Comparison of ENCODE assay signal across 8 cellular contexts in genomic region chr6:63573899-63574553, GRCh38. TPM values are rescaled to one million over a fixed set of nuclear protein-coding genes. Genes with fewer than 3 reads are reported as not detected.
DNase-seq lines count a peak whose midpoint lies in the region; ATAC-seq and TF ChIP-seq lines count a peak whose summit lies in the region.

No MANE protein-coding gene starts in this region.

- peak overlapping the region; percentile 62 for H3K27ac ChIP-seq in DOHH2 (ENCODE audit: low read depth, low read length)
- peak overlapping the region; percentile 95 to 100 for H3K27ac ChIP-seq in ovary

- peak; percentile 82 for DNase-seq in NCI-H748 (lab: John Stamatoyannopoulos, UW; ENCODE audit: unreplicated experiment)
- peak; percentile 29 for DNase-seq in activated T-cell treated with anti-CD3 and anti-CD28 coated beads for 4 hours
- DNase-seq in fibroblast of the aortic adventitia (ENCODE audit: low read depth), result peak; percentile 77
- peak in 1 of 5 donors; percentile 36 for DNase-seq in ovary
- no peak for DNase-seq in GM19240 (ENCODE audit: insufficient read length, low spot score)

- no peak for TF ChIP-seq EP300 in ovary (IDR thresholded peaks at IDR 0.05)

- peaks cover 60% of the 10 kb centered on the region for H3K79me2 ChIP-seq in DOHH2 (ENCODE audit: control insufficient read depth, low read length)

- H3K4me1 ChIP-seq in DOHH2 (ENCODE audit: control insufficient read depth, low read length) (peaks cover 25% of the 10 kb centered on the region), ovary (ENCODE audit: insufficient read depth) (no peaks in the 10 kb centered on the region)

- WGBS in ovary, 3 donors, result 12 to 17% (median 13%) methylated on average over 10 of the region's 10 CpGs

- H3K4me3 ChIP-seq in DOHH2 (ENCODE audit: low read length) (peak overlapping the region; percentile 76), fibroblast of the aortic adventitia (ENCODE audit: low read depth, low read length) (peak overlapping the region; percentile 86), ovary (peak overlapping the region; percentile 96)

- H3K4me2 ChIP-seq in DOHH2 (ENCODE audit: low read length), result peak overlapping the region; percentile 76

- peaks cover 62% of the 10 kb centered on the region for H3K36me3 ChIP-seq in DOHH2 (ENCODE audit: control insufficient read depth, low read length)
- no peaks in the 10 kb centered on the region for H3K36me3 ChIP-seq in ovary

- peaks cover 17% of the 10 kb centered on the region; the same call in 1 of the 2 replicates for H4K20me1 ChIP-seq in DOHH2 (ENCODE audit: control insufficient read depth, insufficient read depth, low read depth, low read length)

- no peak for TF ChIP-seq POLR2A in ovary (IDR thresholded peaks at IDR 0.05)

- ATAC-seq in HG02763 (IDR thresholded peaks at IDR 0.05; ENCODE audit: unreplicated experiment) (peak; percentile 16), HG03280 (IDR thresholded peaks at IDR 0.05; ENCODE audit: unreplicated experiment) (no peak)

- H3K27me3 ChIP-seq in DOHH2 (ENCODE audit: control insufficient read depth, low read length) (no peaks in the 10 kb centered on the region), ovary (no peaks in the 10 kb centered on the region)

- intact Hi-C loops in ovary (cut with DNase I), result loop anchor here in 1 of 4 donors (2.0 to 10.0 kb wide), 2 partner anchors 61 to 65 kb away; partner anchors contain the start of gene PHF3

- H3K9me3 ChIP-seq in DOHH2 (ENCODE audit: control insufficient read depth, insufficient read depth, low read length), result no peaks in the 10 kb centered on the region
- H3K9me3 ChIP-seq in ovary, result no peaks in the 10 kb centered on the region

- TF ChIP-seq CTCF in DOHH2 (IDR thresholded peaks at IDR 0.05; ENCODE audit: low read depth, low read length, poor library complexity, severe bottlenecking) (peak; percentile 87), fibroblast of the aortic adventitia (IDR thresholded peaks at IDR 0.05; ENCODE audit: insufficient read depth, low read length) (peak; percentile 67), ovary (IDR thresholded peaks at IDR 0.05) (peak in 1 of 3 donors; percentile 20)

- H3F3A ChIP-seq in DOHH2 (ENCODE audit: control insufficient read depth, insufficient read depth), result 0 out of 2 replicates have a peak, but pooled peaks cover 4% of the 10 kb centered on the region

- H3K9me2 ChIP-seq in DOHH2 (replicated peaks; ENCODE audit: control insufficient read depth, low read length), result no peaks in the 10 kb centered on the region

RNA-seq across cellular contexts. Expression of gene PTP4A1, which starts 1.7 kb away (rescaled TPM):
- 9.6 and 46.1 TPM in 2 replicates for total RNA-seq in fibroblast of the aortic adventitia (ENCODE audit: low replicate concordance)
- total RNA-seq in ovary, result 10 to 100 TPM; 22.2 to 89.4 (median 44.1) TPM
- polyA plus RNA-seq in ovary, result 10 to 100 TPM in 1 of 2 donors, 1 to 10 TPM in 1; 9.4 to 33.6 TPM
